In the genomic region with DNA sequence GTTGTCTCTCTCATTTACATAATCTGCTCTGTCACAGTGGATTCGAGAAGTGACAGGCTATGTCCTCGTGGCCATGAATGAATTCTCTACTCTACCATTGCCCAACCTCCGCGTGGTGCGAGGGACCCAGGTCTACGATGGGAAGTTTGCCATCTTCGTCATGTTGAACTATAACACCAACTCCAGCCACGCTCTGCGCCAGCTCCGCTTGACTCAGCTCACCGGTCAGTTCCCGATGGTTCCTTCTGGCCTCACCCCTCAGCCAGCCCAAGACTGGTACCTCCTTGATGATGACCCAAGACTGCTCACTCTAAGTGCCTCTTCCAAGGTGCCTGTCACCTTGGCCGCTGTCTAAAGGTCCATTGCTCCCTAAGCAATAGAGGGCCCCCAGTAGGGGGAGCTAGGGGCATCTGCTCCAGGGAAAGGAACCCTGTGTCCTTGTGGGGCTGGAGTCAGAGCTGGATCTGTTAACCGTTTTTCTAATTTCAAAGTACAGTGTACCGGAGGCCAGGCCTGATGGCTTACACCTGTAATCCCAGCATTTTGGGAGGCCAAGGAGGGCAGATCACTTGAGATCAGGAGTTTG, we compare ENCODE assay signal across 1 cellular context.
TF ChIP-seq lines count a peak whose summit lies in the region.

No MANE protein-coding gene starts in this region.

TF ChIP-seq in H1, 55 proteins besides CTCF, POLR2A, EP300 and RAD21:
- TF ChIP-seq, protein P1, sequence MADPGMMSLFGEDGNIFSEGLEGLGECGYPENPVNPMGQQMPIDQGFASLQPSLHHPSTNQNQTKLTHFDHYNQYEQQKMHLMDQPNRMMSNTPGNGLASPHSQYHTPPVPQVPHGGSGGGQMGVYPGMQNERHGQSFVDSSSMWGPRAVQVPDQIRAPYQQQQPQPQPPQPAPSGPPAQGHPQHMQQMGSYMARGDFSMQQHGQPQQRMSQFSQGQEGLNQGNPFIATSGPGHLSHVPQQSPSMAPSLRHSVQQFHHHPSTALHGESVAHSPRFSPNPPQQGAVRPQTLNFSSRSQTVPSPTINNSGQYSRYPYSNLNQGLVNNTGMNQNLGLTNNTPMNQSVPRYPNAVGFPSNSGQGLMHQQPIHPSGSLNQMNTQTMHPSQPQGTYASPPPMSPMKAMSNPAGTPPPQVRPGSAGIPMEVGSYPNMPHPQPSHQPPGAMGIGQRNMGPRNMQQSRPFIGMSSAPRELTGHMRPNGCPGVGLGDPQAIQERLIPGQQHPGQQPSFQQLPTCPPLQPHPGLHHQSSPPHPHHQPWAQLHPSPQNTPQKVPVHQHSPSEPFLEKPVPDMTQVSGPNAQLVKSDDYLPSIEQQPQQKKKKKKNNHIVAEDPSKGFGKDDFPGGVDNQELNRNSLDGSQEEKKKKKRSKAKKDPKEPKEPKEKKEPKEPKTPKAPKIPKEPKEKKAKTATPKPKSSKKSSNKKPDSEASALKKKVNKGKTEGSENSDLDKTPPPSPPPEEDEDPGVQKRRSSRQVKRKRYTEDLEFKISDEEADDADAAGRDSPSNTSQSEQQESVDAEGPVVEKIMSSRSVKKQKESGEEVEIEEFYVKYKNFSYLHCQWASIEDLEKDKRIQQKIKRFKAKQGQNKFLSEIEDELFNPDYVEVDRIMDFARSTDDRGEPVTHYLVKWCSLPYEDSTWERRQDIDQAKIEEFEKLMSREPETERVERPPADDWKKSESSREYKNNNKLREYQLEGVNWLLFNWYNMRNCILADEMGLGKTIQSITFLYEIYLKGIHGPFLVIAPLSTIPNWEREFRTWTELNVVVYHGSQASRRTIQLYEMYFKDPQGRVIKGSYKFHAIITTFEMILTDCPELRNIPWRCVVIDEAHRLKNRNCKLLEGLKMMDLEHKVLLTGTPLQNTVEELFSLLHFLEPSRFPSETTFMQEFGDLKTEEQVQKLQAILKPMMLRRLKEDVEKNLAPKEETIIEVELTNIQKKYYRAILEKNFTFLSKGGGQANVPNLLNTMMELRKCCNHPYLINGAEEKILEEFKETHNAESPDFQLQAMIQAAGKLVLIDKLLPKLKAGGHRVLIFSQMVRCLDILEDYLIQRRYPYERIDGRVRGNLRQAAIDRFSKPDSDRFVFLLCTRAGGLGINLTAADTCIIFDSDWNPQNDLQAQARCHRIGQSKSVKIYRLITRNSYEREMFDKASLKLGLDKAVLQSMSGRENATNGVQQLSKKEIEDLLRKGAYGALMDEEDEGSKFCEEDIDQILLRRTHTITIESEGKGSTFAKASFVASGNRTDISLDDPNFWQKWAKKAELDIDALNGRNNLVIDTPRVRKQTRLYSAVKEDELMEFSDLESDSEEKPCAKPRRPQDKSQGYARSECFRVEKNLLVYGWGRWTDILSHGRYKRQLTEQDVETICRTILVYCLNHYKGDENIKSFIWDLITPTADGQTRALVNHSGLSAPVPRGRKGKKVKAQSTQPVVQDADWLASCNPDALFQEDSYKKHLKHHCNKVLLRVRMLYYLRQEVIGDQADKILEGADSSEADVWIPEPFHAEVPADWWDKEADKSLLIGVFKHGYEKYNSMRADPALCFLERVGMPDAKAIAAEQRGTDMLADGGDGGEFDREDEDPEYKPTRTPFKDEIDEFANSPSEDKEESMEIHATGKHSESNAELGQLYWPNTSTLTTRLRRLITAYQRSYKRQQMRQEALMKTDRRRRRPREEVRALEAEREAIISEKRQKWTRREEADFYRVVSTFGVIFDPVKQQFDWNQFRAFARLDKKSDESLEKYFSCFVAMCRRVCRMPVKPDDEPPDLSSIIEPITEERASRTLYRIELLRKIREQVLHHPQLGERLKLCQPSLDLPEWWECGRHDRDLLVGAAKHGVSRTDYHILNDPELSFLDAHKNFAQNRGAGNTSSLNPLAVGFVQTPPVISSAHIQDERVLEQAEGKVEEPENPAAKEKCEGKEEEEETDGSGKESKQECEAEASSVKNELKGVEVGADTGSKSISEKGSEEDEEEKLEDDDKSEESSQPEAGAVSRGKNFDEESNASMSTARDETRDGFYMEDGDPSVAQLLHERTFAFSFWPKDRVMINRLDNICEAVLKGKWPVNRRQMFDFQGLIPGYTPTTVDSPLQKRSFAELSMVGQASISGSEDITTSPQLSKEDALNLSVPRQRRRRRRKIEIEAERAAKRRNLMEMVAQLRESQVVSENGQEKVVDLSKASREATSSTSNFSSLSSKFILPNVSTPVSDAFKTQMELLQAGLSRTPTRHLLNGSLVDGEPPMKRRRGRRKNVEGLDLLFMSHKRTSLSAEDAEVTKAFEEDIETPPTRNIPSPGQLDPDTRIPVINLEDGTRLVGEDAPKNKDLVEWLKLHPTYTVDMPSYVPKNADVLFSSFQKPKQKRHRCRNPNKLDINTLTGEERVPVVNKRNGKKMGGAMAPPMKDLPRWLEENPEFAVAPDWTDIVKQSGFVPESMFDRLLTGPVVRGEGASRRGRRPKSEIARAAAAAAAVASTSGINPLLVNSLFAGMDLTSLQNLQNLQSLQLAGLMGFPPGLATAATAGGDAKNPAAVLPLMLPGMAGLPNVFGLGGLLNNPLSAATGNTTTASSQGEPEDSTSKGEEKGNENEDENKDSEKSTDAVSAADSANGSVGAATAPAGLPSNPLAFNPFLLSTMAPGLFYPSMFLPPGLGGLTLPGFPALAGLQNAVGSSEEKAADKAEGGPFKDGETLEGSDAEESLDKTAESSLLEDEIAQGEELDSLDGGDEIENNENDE (IDR thresholded peaks at IDR 0.05; ENCODE audit: insufficient replicate concordance, low read length): no peak
- 0 out of 4 replicates have a peak, but pooled peaks have one; percentile 31 to 70 for TF ChIP-seq SIN3A (conservative IDR thresholded peaks at IDR 0.05 in 1 of 2, IDR thresholded peaks at IDR 0.05 in 1 of 2; ENCODE audit: low read depth in 1 of 2, low read length in 2 of 2)
